ENCODE assay signal across 8 cellular contexts in genomic region chr1:81801032-81801833, GRCh38. TPM values are rescaled to one million over a fixed set of nuclear protein-coding genes. Genes with fewer than 3 reads are reported as not detected.
DNase-seq lines count a peak whose midpoint lies in the region; ATAC-seq and TF ChIP-seq lines count a peak whose summit lies in the region.

No MANE protein-coding gene starts in this region.

- H3K27ac ChIP-seq in esophagus muscularis mucosa (replicated peaks in 1 of 4) (peak overlapping the region; percentile 94 to 98 (median 95)), upper lobe of right lung (peak overlapping the region; percentile 94)

- peak overlapping the region; percentile 81 for H3K4me3 ChIP-seq in AG04449 (ENCODE audit: low read depth, low read length)
- peak overlapping the region; percentile 84 to 91 (median 87) for H3K4me3 ChIP-seq in esophagus muscularis mucosa
- H3K4me3 ChIP-seq in upper lobe of right lung, result peak overlapping the region; percentile 70

- TF ChIP-seq POLR2A in esophagus muscularis mucosa (IDR thresholded peaks at IDR 0.05; ENCODE audit: low read depth), result peak; percentile 23

- ATAC-seq in GM19372 (IDR thresholded peaks at IDR 0.05; ENCODE audit: low read depth, unreplicated experiment), result peak; percentile 41
- ATAC-seq in upper lobe of right lung, result peak; percentile 88

- TF ChIP-seq CTCF in AG04449 (IDR thresholded peaks at IDR 0.05; ENCODE audit: insufficient read depth, low read length, missing control alignments) (no peak), esophagus muscularis mucosa (IDR thresholded peaks at IDR 0.05) (no peak), upper lobe of right lung (IDR thresholded peaks at IDR 0.05) (no peak)

- H3K36me3 ChIP-seq in esophagus muscularis mucosa, result no peaks in the 10 kb centered on the region
- H3K36me3 ChIP-seq in upper lobe of right lung, result no peaks in the 10 kb centered on the region

- POLR2A ChIA-PET in AG04449 (lab: Yijun Ruan, JAX), result no interaction called here

- intact Hi-C loops in esophagus muscularis mucosa (cut with DNase I), result loop anchor here (10.0 kb wide), 2 partner anchors 194 to 496 kb away; no protein-coding TSS in a partner anchor
- intact Hi-C loops in upper lobe of right lung (cut with DNase I), result no loop called here

- H3K27me3 ChIP-seq in esophagus muscularis mucosa (no peaks in the 10 kb centered on the region), upper lobe of right lung (peaks cover 20% of the 10 kb centered on the region)

- CTCF ChIA-PET in AG04449 (lab: Yijun Ruan, JAX), result interaction anchor here (0.6 to 1.3 kb wide), 2 partner anchors 251 to 1589 kb away, joined by 3 to 4 read pairs; no protein-coding TSS in a partner anchor

- H3K4me1 ChIP-seq in esophagus muscularis mucosa, result peaks cover 25 to 36% (median 31%) of the 10 kb centered on the region in 4 donors
- H3K4me1 ChIP-seq in upper lobe of right lung, result no peaks in the 10 kb centered on the region

- H3K9me3 ChIP-seq in esophagus muscularis mucosa (no peaks in the 10 kb centered on the region), upper lobe of right lung (no peaks in the 10 kb centered on the region)

- 0% methylated on average over 18 of the region's 62 CpGs for WGBS in esophagus muscularis mucosa

- no peak for TF ChIP-seq EP300 in esophagus muscularis mucosa (IDR thresholded peaks at IDR 0.05)

- DNase-seq in AG04449 (ENCODE audit: low read depth, low spot score), result peak; percentile 52
- peak; percentile 91 for DNase-seq in NCI-H1092 treated with DMSO at 0.1 percent for 48 hours (lab: John Stamatoyannopoulos, UW)
- DNase-seq in SKM-1 treated with dmso at 0.1 percent for 144 hours (lab: John Stamatoyannopoulos, UW; ENCODE audit: unreplicated experiment), result peak; percentile 60
- peak; percentile 93 for DNase-seq in esophagus muscularis mucosa (ENCODE audit: extremely low spot score)
- DNase-seq in mucosa of gallbladder (ENCODE audit: low spot score), result peak; percentile 80
- DNase-seq in upper lobe of right lung, result peak; percentile 76
- DNase-seq in T-helper 9 cell, result no peak

RNA-seq across cellular contexts. Expression of gene ADGRL2, which starts 0.5 kb away (rescaled TPM):
- total RNA-seq in esophagus muscularis mucosa, result 10 to 100 TPM; 72.4 to 89.7 (median 78.8) TPM
- total RNA-seq in mucosa of gallbladder, result 45.1 TPM
- total RNA-seq in upper lobe of right lung, result 104 TPM
